21 cellular contexts compared by ENCODE assay signal in the genomic region with DNA sequence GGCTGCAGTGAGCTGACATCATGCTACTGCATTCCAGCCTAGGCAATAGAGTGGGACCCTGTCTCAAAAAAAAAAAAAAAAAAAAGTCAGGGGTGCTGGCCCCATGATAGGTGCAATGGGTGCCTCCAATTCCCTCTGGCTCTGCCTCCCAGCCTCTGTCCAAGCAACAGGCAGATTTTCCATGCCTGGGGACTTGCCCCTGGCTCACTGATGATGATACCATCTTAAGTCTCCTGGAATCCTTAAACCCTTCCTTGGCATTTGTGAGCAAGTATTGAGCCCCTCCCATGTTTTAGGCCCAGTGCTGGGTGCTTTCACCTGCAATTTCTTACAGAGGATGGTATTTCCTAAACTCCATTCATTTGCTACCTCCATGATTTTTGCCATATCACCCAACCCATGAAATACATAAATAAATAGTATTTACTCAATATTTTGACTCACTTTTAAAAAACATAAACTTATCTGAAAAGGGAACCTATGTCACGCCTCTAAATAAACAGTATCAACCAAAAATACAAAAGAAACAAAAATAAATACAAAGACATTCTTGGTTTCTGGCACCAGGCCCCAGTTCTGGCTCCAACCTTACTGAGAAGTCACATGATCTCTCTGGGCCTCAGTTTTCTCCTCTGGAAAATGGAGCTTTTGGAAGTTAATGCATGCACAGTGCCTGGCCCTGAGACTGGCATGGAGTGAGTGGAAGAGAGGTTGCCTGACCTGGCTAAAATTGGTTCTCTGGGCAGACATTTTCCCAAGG. TPM values are rescaled to one million over a fixed set of nuclear protein-coding genes. Genes with fewer than 3 reads are reported as not detected.
"Had no signal": no experiment of that assay in that cellular context is flagged by ENCODE, and none has a peak within 500 bp of the region (broad histone marks: within the 10 kb centered on the region; RNA-seq: fewer than 3 reads in every experiment).

No MANE protein-coding gene starts in this region.

- H3K27ac Mint-ChIP-seq: activated CD4-positive, alpha-beta memory T cell treated with anti-CD3 and anti-CD28 coated beads for 36 hours; activated naive CD8-positive, alpha-beta T cell treated with anti-CD3 and anti-CD28 coated beads for 36 hours; activated T-cell treated with anti-CD3 and anti-CD28 coated beads, Interleukin-2, amount 50 U/mL, for 24 hours; dendritic cell treated with granulocyte-macrophage colony-stimulating factor and Interleukin-4, amounts not matched to agents 40 ng/mL and 50 ng/mL, for 4 days; endodermal cell had no signal

- ATAC-seq: left lung; stimulated activated naive CD8-positive, alpha-beta T cell treated with anti-CD3 and anti-CD28 coated beads, Interleukin-15, Interleukin-2, amounts not matched to agents 100 U/mL and 50 U/mL, for 24 hours had no signal

- H3K9me3 Mint-ChIP-seq: activated CD4-positive, alpha-beta memory T cell treated with anti-CD3 and anti-CD28 coated beads for 36 hours; activated naive CD8-positive, alpha-beta T cell treated with anti-CD3 and anti-CD28 coated beads for 36 hours; activated T-cell treated with anti-CD3 and anti-CD28 coated beads, Interleukin-2, amount 50 U/mL, for 24 hours; dendritic cell treated with granulocyte-macrophage colony-stimulating factor and Interleukin-4, amounts not matched to agents 40 ng/mL and 50 ng/mL, for 4 days; neural crest cell had no signal

- H3K4me3 Mint-ChIP-seq: activated CD4-positive, alpha-beta memory T cell treated with anti-CD3 and anti-CD28 coated beads for 36 hours; activated naive CD8-positive, alpha-beta T cell treated with anti-CD3 and anti-CD28 coated beads for 36 hours; activated T-cell treated with anti-CD3 and anti-CD28 coated beads, Interleukin-2, amount 50 U/mL, for 24 hours; dendritic cell treated with granulocyte-macrophage colony-stimulating factor and Interleukin-4, amounts not matched to agents 40 ng/mL and 50 ng/mL, for 4 days had no signal

- H3K36me3 Mint-ChIP-seq: activated CD4-positive, alpha-beta memory T cell treated with anti-CD3 and anti-CD28 coated beads for 36 hours; activated naive CD8-positive, alpha-beta T cell treated with anti-CD3 and anti-CD28 coated beads for 36 hours had no signal

- DNase-seq: activated CD4-positive, alpha-beta memory T cell treated with anti-CD3 and anti-CD28 coated beads for 36 hours; activated CD4-positive, alpha-beta T cell treated with anti-CD3 and anti-CD28 coated beads for 48 hours; activated CD8-positive, alpha-beta memory T cell treated with anti-CD3 and anti-CD28 coated beads, Interleukin-2, amount 50 U/mL, for 4 hours; activated naive CD4-positive, alpha-beta T cell treated with Interleukin-2 at 50 U/mL for 16 hours; activated naive CD8-positive, alpha-beta T cell treated with anti-CD3 and anti-CD28 coated beads for 36 hours; central memory CD4-positive, alpha-beta T cell; endodermal cell; esophagus squamous epithelium; left lung; mesendoderm; occipital lobe; stimulated activated CD4-positive, alpha-beta T cell treated with anti-CD3 and anti-CD28 coated beads, Interleukin-12 subunit alpha, Interleukin-12 subunit beta, amount 100 ng/mL, for 4 hours; stimulated activated CD4-positive, alpha-beta T cell treated with anti-CD3 and anti-CD28 coated beads, Interleukin-4, amount 100 ng/mL, for 1 hour; stimulated activated naive CD8-positive, alpha-beta T cell treated with anti-CD3 and anti-CD28 coated beads, Interleukin-15, Interleukin-2, amounts not matched to agents 100 U/mL and 50 U/mL, for 24 hours; T-helper 9 cell; upper lobe of left lung had no signal

RNA-seq across cellular contexts. Expression of gene ALPL, which starts 1.5 kb away (rescaled TPM):
- total RNA-seq: activated CD4-positive, alpha-beta memory T cell treated with anti-CD3 and anti-CD28 coated beads for 36 hours; activated CD8-positive, alpha-beta memory T cell treated with anti-CD3 and anti-CD28 coated beads for 36 hours; activated naive CD8-positive, alpha-beta T cell treated with anti-CD3 and anti-CD28 coated beads for 36 hours; T-helper 1 cell treated with Interleukin-12 subunit alpha and Interleukin-12 subunit beta and Interleukin-4 antibody, amounts not matched to agents 30 ng/mL and 1 ng/mL, for 36 hours had no signal
